ENCODE assay signal across 16 cellular contexts in the genomic region with DNA sequence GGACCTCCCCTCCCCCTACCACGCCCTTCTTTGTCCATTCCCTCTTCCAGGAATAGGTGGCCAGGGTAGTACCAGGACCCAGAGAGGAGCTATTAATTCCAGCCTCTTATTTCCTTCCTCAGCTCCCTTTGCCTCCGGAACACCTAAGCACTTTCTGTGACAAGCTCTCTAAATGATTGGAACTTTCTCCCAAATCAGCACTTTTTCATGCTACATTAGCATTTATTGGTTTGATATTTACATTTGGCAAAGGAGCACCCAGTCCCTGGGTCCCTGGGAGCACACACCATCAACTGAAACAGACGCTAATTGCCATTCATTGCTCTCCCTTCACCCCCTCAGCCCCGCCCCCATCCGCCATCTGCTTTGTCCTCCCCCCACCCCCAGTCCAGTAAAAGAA.
DNase-seq lines count a peak whose midpoint lies in the region; ATAC-seq, FAIRE-seq and TF ChIP-seq lines count a peak whose summit lies in the region.
"Had no signal": no experiment of that assay in that cellular context is flagged by ENCODE, and none has a peak within 500 bp of the region (broad histone marks: within the 10 kb centered on the region; RNA-seq: fewer than 3 reads in every experiment).

No MANE protein-coding gene starts in this region.

- no peaks in the 10 kb centered on the region for H3K27me3 Mint-ChIP-seq in central memory CD8-positive, alpha-beta T cell

- TF ChIP-seq POLR2A in A549 (IDR thresholded peaks at IDR 0.05; ENCODE audit: low read length) (no peak), erythroblast (IDR thresholded peaks at IDR 0.05; ENCODE audit: low read length) (no peak)

- H3K27ac ChIP-seq in A549 (no peak overlapping the region), BLaER1 (no peak overlapping the region), HEK293 (ENCODE audit: extremely low read depth, low read depth, low read length) (no peak overlapping the region)

- POLR2A ChIA-PET in A549 (lab: Yijun Ruan, JAX), result no interaction called here
- POLR2A ChIA-PET in HEK293 (lab: Yijun Ruan, JAX), result interaction anchor here (0.6 kb wide), 1 partner anchor 188 kb away, joined by 4 read pairs; no protein-coding TSS in a partner anchor

- peaks cover 26% of the 10 kb centered on the region for H3K4me1 Mint-ChIP-seq in central memory CD8-positive, alpha-beta T cell

- TF ChIP-seq EP300 in A549 (IDR thresholded peaks at IDR 0.05), result no peak

- H3K4me1 ChIP-seq in A549 (no peaks in the 10 kb centered on the region), BLaER1 (peaks cover 50% of the 10 kb centered on the region), HEK293 (ENCODE audit: control insufficient read depth, insufficient read depth, low read length) (peaks cover 9% of the 10 kb centered on the region)

- 0 out of 3 replicates have a peak, but pooled peaks cover under 1% of the 10 kb centered on the region for H3K9me3 ChIP-seq in A549
- H3K9me3 ChIP-seq in BLaER1, result peaks cover 25% of the 10 kb centered on the region
- no peaks in the 10 kb centered on the region for H3K9me3 ChIP-seq in HEK293 (ENCODE audit: control insufficient read depth, insufficient read depth, low read depth, low read length)

- no peak for FAIRE-seq in A549 (lab: Jason Lieb, UNC)
- FAIRE-seq: H54, RCC 7860 had no signal

- peak overlapping the region; percentile 95 for H3K27ac Mint-ChIP-seq in central memory CD8-positive, alpha-beta T cell (ENCODE audit: low read depth)
- H3K27ac Mint-ChIP-seq: IgD-negative memory B cell; T-helper 1 cell treated with Interleukin-12 subunit alpha and Interleukin-12 subunit beta and Interleukin-4 antibody, amounts not matched to agents 30 μg/mL and 1 μg/mL, for 36 hours had no signal

- H3K4me3 Mint-ChIP-seq in central memory CD8-positive, alpha-beta T cell, result no peak overlapping the region
- H3K4me3 Mint-ChIP-seq: T-helper 1 cell treated with Interleukin-12 subunit alpha and Interleukin-12 subunit beta and Interleukin-4 antibody, amounts not matched to agents 30 μg/mL and 1 μg/mL, for 36 hours had no signal

- no peak for DNase-seq in A549 (ENCODE audit: low read depth in 1 of 2, low spot score in 1 of 2)
- DNase-seq in central memory CD8-positive, alpha-beta T cell (ENCODE audit: low spot score in 2 of 2), result no peak
- no peak for DNase-seq in ecto neural progenitor cell (ENCODE audit: low spot score)
- DNase-seq in erythroblast (lab: John Stamatoyannopoulos, UW), result no peak
- no peak for DNase-seq in NOMO-1 treated with DMSO at 0.1 percent for 48 hours (lab: John Stamatoyannopoulos, UW; ENCODE audit: unreplicated experiment)
- DNase-seq: NCI-H1417 treated with DMSO at 0.1 percent for 48 hours, NCI-H2029 treated with DMSO at 0.1 percent for 48 hours, NCI-H524, SHP77 had no signal

- peaks cover 3% of the 10 kb centered on the region for H3K36me3 Mint-ChIP-seq in central memory CD8-positive, alpha-beta T cell (ENCODE audit: insufficient read depth)
- H3K36me3 Mint-ChIP-seq: IgD-negative memory B cell had no signal

- H3K4me3 ChIP-seq in A549 (no peak overlapping the region), BLaER1 (no peak overlapping the region), HEK293 (ENCODE audit: low read depth, low read length) (no peak overlapping the region)
- H3K4me3 ChIP-seq: BLaER1 treated with 17β-estradiol and CSF1 and Interleukin-3, amounts not matched to agents 10 nM and 100 nM had no signal

- CTCF ChIA-PET in A549 (lab: Yijun Ruan, JAX) (no interaction called here), HEK293 (lab: Yijun Ruan, JAX) (no interaction called here)

- peaks cover under 1% of the 10 kb centered on the region for H3K9me3 Mint-ChIP-seq in central memory CD8-positive, alpha-beta T cell

- no peaks in the 10 kb centered on the region for H3K36me3 ChIP-seq in BLaER1
- H3K36me3 ChIP-seq in HEK293 (ENCODE audit: control insufficient read depth in 2 of 2, insufficient read depth in 1 of 2, low read length in 2 of 2), result no peaks in the 10 kb centered on the region
- H3K36me3 ChIP-seq: BLaER1 treated with 17β-estradiol and CSF1 and Interleukin-3, amounts not matched to agents 10 nM and 100 nM had no signal

- H4K20me1 ChIP-seq in BLaER1, result no peaks in the 10 kb centered on the region
- H4K20me1 ChIP-seq: BLaER1 treated with 17β-estradiol and CSF1 and Interleukin-3, amounts not matched to agents 10 nM and 100 nM had no signal

- ATAC-seq in A549, result no peak
- no peak for ATAC-seq in central memory CD8-positive, alpha-beta T cell (replicated peaks; ENCODE audit: extremely low read depth, poor library complexity, severe bottlenecking)

- no peak overlapping the region for H3K9ac ChIP-seq in BLaER1
- H3K9ac ChIP-seq: BLaER1 treated with 17β-estradiol and CSF1 and Interleukin-3, amounts not matched to agents 10 nM and 100 nM had no signal

- 87% methylated on average over 3 of the region's 5 CpGs for WGBS in A549 (ENCODE audit: missing lambda C conversion rate)

- H3K4me2 ChIP-seq in A549 (no peak overlapping the region), BLaER1 (peak overlapping the region; percentile 17)

- TF ChIP-seq RAD21 in A549 (conservative IDR thresholded peaks at IDR 0.05 in 1 of 2, IDR thresholded peaks at IDR 0.05 in 1 of 2), result no peak

- no peaks in the 10 kb centered on the region for H3K27me3 ChIP-seq in BLaER1

- TF ChIP-seq CTCF in A549 (IDR thresholded peaks at IDR 0.05), result no peak
- TF ChIP-seq CTCF in HEK293 (tag by site-specific recombination; IDR thresholded peaks at IDR 0.05), result no peak

TF ChIP-seq in A549, 52 proteins besides CTCF, POLR2A, EP300 and RAD21:
- TF ChIP-seq MAFK (IDR thresholded peaks at IDR 0.05; ENCODE audit: partially characterized antibody) (peak; percentile 53), BHLHE40 (IDR thresholded peaks at IDR 0.05; ENCODE audit: low read depth, low read length) (no peak)

TF ChIP-seq in HEK293, 187 proteins besides CTCF, POLR2A, EP300 and RAD21:
- TF ChIP-seq ZNF302 (tag by site-specific recombination; IDR thresholded peaks at IDR 0.05; ENCODE audit: low read depth) (no peak), OSR2 (tag by site-specific recombination; IDR thresholded peaks at IDR 0.05) (peak; percentile 73), ZNF423 (tag by site-specific recombination; IDR thresholded peaks at IDR 0.05) (peak; percentile 52), GLIS1 (tag by site-specific recombination; IDR thresholded peaks at IDR 0.05) (peak; percentile 53)
- TF ChIP-seq, protein P1, sequence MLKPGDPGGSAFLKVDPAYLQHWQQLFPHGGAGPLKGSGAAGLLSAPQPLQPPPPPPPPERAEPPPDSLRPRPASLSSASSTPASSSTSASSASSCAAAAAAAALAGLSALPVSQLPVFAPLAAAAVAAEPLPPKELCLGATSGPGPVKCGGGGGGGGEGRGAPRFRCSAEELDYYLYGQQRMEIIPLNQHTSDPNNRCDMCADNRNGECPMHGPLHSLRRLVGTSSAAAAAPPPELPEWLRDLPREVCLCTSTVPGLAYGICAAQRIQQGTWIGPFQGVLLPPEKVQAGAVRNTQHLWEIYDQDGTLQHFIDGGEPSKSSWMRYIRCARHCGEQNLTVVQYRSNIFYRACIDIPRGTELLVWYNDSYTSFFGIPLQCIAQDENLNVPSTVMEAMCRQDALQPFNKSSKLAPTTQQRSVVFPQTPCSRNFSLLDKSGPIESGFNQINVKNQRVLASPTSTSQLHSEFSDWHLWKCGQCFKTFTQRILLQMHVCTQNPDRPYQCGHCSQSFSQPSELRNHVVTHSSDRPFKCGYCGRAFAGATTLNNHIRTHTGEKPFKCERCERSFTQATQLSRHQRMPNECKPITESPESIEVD (tag by site-specific recombination; IDR thresholded peaks at IDR 0.05), result peak; percentile 70
